ENCODE assay signal across 11 cellular contexts in genomic region chr19:28638445-28638844, GRCh38.
"Had no signal": no experiment of that assay in that cellular context is flagged by ENCODE, and none has a peak within 500 bp of the region (broad histone marks: within the 10 kb centered on the region; RNA-seq: fewer than 3 reads in every experiment).

No MANE protein-coding gene starts in this region.

- H3K9ac ChIP-seq: GM23248 had no signal

- ATAC-seq: GM23338, HCT116 had no signal

- H3K4me2 ChIP-seq: GM23338 had no signal

- H3K27ac ChIP-seq: GM23248 had no signal

- H3K9me3 Mint-ChIP-seq: GM23338, H9 had no signal

- H3K4me3 Mint-ChIP-seq: GM23338, H9, HFFc6 had no signal

- H3K27ac Mint-ChIP-seq: GM23338, H9, HFFc6 had no signal

- H3K4me1 Mint-ChIP-seq: GM23338 had no signal

- FAIRE-seq: H1, H54 had no signal

- H3K36me3 ChIP-seq: HAP-1 had no signal

- DNase-seq: GM23248, GOT3, H7, H9, HCEC 1CT, HFFc6 had no signal

- H3K9me3 ChIP-seq: HAP-1 had no signal

- H3K4me3 ChIP-seq: GM23248, GM23338, HAP-1 had no signal

- H3K4me1 ChIP-seq: HAP-1 had no signal

- H2AFZ ChIP-seq: GM23248, GM23338 had no signal
